Comparison of ENCODE assay signal across 11 cellular contexts in genomic region chr5:65611524-65611923, GRCh38. TPM values are rescaled to one million over a fixed set of nuclear protein-coding genes. Genes with fewer than 3 reads are reported as not detected.
DNase-seq lines count a peak whose midpoint lies in the region; ATAC-seq and TF ChIP-seq lines count a peak whose summit lies in the region.
"Had no signal": no experiment of that assay in that cellular context is flagged by ENCODE, and none has a peak within 500 bp of the region (broad histone marks: within the 10 kb centered on the region; RNA-seq: fewer than 3 reads in every experiment).

No MANE protein-coding gene starts in this region.

- H3K36me3 ChIP-seq in right lobe of liver, result peaks cover 0 to 61% (median 19%) of the 10 kb centered on the region in 4 donors

- intact Hi-C loops in right lobe of liver (cut with DNase I), result no loop called here

- H3K9me3 ChIP-seq in right lobe of liver, result no peaks in the 10 kb centered on the region
- H3K9me3 ChIP-seq: MG63, tibial nerve had no signal

- no peaks in the 10 kb centered on the region for H3K4me1 ChIP-seq in right lobe of liver
- H3K4me1 ChIP-seq: tibial nerve had no signal

- no peaks in the 10 kb centered on the region for H3K27me3 ChIP-seq in right lobe of liver
- H3K27me3 ChIP-seq: MG63, tibial nerve had no signal

- DNase-seq in DMS153 (lab: John Stamatoyannopoulos, UW) (peak; percentile 65), NCI-H187 treated with DMSO at 0.1 percent for 48 hours (lab: John Stamatoyannopoulos, UW) (peak; percentile 80), amniotic epithelial cell (ENCODE audit: low read depth) (peak; percentile 48), right lobe of liver (no peak), COR-L47 (lab: John Stamatoyannopoulos, UW) (no peak)
- DNase-seq: MG63, OCI-M1 had no signal

- ATAC-seq in right lobe of liver (peak in 3 of 4 donors; percentile 27 to 94 (median 38)), GM19467 (IDR thresholded peaks at IDR 0.05; ENCODE audit: unreplicated experiment) (no peak), HG03139 (IDR thresholded peaks at IDR 0.05; ENCODE audit: unreplicated experiment) (no peak), GM21786 (IDR thresholded peaks at IDR 0.05; ENCODE audit: unreplicated experiment) (no peak)

- H3K4me3 ChIP-seq in right lobe of liver, result no peak overlapping the region
- H3K4me3 ChIP-seq: MG63, tibial nerve had no signal

- no peak for TF ChIP-seq POLR2A in right lobe of liver (IDR thresholded peaks at IDR 0.05)

- 29% methylated on average over 3 of the region's 3 CpGs for WGBS in right lobe of liver (ENCODE audit: insufficient coverage, low coverage, low lambda C conversion rate, missing lambda C conversion rate)

- no peak for TF ChIP-seq CTCF in right lobe of liver (IDR thresholded peaks at IDR 0.05)

- H3K27ac ChIP-seq in right lobe of liver, result no peak overlapping the region
- H3K27ac ChIP-seq: tibial nerve had no signal

RNA-seq across cellular contexts. Expression of gene TRIM23, which starts 12.6 kb away (rescaled TPM):
- 10 to 100 TPM in 1 of 6 experiments, 1 to 10 TPM in 5; 3.7 to 10.1 (median 7.6) TPM for total RNA-seq in right lobe of liver

RNA-seq across cellular contexts. Expression of gene SHLD3, which starts 13.3 kb away (rescaled TPM):
- total RNA-seq in right lobe of liver, result 1 to 10 TPM in 3 of 6 experiments, under 1 TPM in 3; 0.76 to 1.8 (median 1.2) TPM

RNA-seq across cellular contexts. Expression of gene TRAPPC13, which starts 13.3 kb away (rescaled TPM):
- total RNA-seq in right lobe of liver, result 10 to 100 TPM in 2 of 6 experiments, 1 to 10 TPM in 4; 6.7 to 14.3 (median 9.0) TPM

RNA-seq across cellular contexts. Expression of gene PPWD1, which starts 48.4 kb away (rescaled TPM):
- 10 to 100 TPM; 11.4 to 24.0 (median 12.3) TPM for total RNA-seq in right lobe of liver

RNA-seq across cellular contexts. Expression of gene CENPK, which starts 48.6 kb away (rescaled TPM):
- 1 to 10 TPM in 3 of 6 experiments, under 1 TPM in 3; 0.33 to 4.3 (median 1.5) TPM for total RNA-seq in right lobe of liver

Comparison
In these comparisons a context has a peak if more than half of its experiments do, and no peak if none do; other contexts are left out.
1. DNase-seq: peak in DMS153 (single experiment), NCI-H187 treated with DMSO at 0.1 percent for 48 hours (single experiment) and amniotic epithelial cell (single experiment); none in right lobe of liver (0 of 3) and COR-L47 (single experiment).
2. ATAC-seq: peak in right lobe of liver (3 of 4); none in GM19467 (single experiment), HG03139 (single experiment) and GM21786 (single experiment).